11 cellular contexts compared by ENCODE assay signal in genomic region chr17:78129385-78130079, GRCh38. TPM values are rescaled to one million over a fixed set of nuclear protein-coding genes. Genes with fewer than 3 reads are reported as not detected.
DNase-seq lines count a peak whose midpoint lies in the region; ATAC-seq lines count a peak whose summit lies in the region.
"Had no signal": no experiment of that assay in that cellular context is flagged by ENCODE, and none has a peak within 500 bp of the region (broad histone marks: within the 10 kb centered on the region; RNA-seq: fewer than 3 reads in every experiment).

No MANE protein-coding gene starts in this region.

- H3K27me3 Mint-ChIP-seq in activated CD4-positive, alpha-beta T cell treated with anti-CD3 and anti-CD28 coated beads, Interleukin-2, amount 10 ng/mL, durations not matched to agents 24 days and 14 days, result no peaks in the 10 kb centered on the region

- intact Hi-C loops in activated CD4-positive, alpha-beta T cell treated with anti-CD3 and anti-CD28 coated beads, Interleukin-2, amount 10 ng/mL, durations not matched to agents 24 days and 14 days (cut with micrococcal nuclease), result loop anchor here (1.0 to 5.0 kb wide), 6 partner anchors 11 to 1708 kb away; partner anchors contain the start of genes CBX4, SYNGR2 and TNRC6C

- H3K9me3 Mint-ChIP-seq in activated CD4-positive, alpha-beta T cell treated with anti-CD3 and anti-CD28 coated beads, Interleukin-2, amount 10 ng/mL, durations not matched to agents 24 days and 14 days, result no peaks in the 10 kb centered on the region

- ATAC-seq in GM21737 (IDR thresholded peaks at IDR 0.05; ENCODE audit: unreplicated experiment), result no peak

- DNase-seq in activated CD4-positive, alpha-beta T cell treated with anti-CD3 and anti-CD28 coated beads, Interleukin-2, amount 10 ng/mL, durations not matched to agents 24 days and 14 days, result peak; percentile 84
- no peak for DNase-seq in activated CD4-positive, alpha-beta T cell treated with anti-CD3 and anti-CD28 coated beads for 4 hours
- peak; percentile 56 for DNase-seq in activated T-cell treated with anti-CD3 and anti-CD28 coated beads, Interleukin-2, amount 50 U/mL, for 1 hour
- DNase-seq in superior temporal gyrus (ENCODE audit: extremely low spot score), result no peak
- DNase-seq in globus pallidus (ENCODE audit: low spot score), result no peak
- DNase-seq: adrenal gland had no signal

- peaks cover 52% of the 10 kb centered on the region for H3K4me1 Mint-ChIP-seq in activated CD4-positive, alpha-beta T cell treated with anti-CD3 and anti-CD28 coated beads, Interleukin-2, amount 10 ng/mL, durations not matched to agents 24 days and 14 days

- H3K27ac ChIP-seq in layer of hippocampus (ENCODE audit: low read depth, low read length) (peak overlapping the region; percentile 97), temporal lobe (ENCODE audit: low read depth, low read length) (peak overlapping the region; percentile 93)

- peak overlapping the region; percentile 99 for H3K4me3 Mint-ChIP-seq in activated CD4-positive, alpha-beta T cell treated with anti-CD3 and anti-CD28 coated beads, Interleukin-2, amount 10 ng/mL, durations not matched to agents 24 days and 14 days

- peak overlapping the region; percentile 97 for H3K27ac Mint-ChIP-seq in activated CD4-positive, alpha-beta T cell treated with anti-CD3 and anti-CD28 coated beads, Interleukin-2, amount 10 ng/mL, durations not matched to agents 24 days and 14 days

- H3K27me3 ChIP-seq in layer of hippocampus (ENCODE audit: control insufficient read depth, insufficient read depth, low read length), result no peaks in the 10 kb centered on the region

- peaks cover 46% of the 10 kb centered on the region for H3K36me3 Mint-ChIP-seq in activated CD4-positive, alpha-beta T cell treated with anti-CD3 and anti-CD28 coated beads, Interleukin-2, amount 10 ng/mL, durations not matched to agents 24 days and 14 days (ENCODE audit: low read depth)

RNA-seq across cellular contexts. Expression of gene TMC6, which starts 1.0 kb away (rescaled TPM):
- 250 and 251 TPM in 2 replicates for total RNA-seq in activated CD4-positive, alpha-beta T cell treated with anti-CD3 and anti-CD28 coated beads, Interleukin-2, amount 10 ng/mL, durations not matched to agents 24 days and 14 days
- 2.0 TPM for total RNA-seq in temporal lobe

RNA-seq across cellular contexts. Expression of gene TMC8, which starts 1.0 kb away (rescaled TPM):
- 231 and 234 TPM in 2 replicates for total RNA-seq in activated CD4-positive, alpha-beta T cell treated with anti-CD3 and anti-CD28 coated beads, Interleukin-2, amount 10 ng/mL, durations not matched to agents 24 days and 14 days
- 0.49 TPM for total RNA-seq in temporal lobe
- total RNA-seq: myocyte had no signal

RNA-seq across cellular contexts. Expression of gene C17orf99, which starts 16.7 kb away (rescaled TPM):
- total RNA-seq in activated CD4-positive, alpha-beta T cell treated with anti-CD3 and anti-CD28 coated beads, Interleukin-2, amount 10 ng/mL, durations not matched to agents 24 days and 14 days, result not detected in 2 replicates
- total RNA-seq in temporal lobe, result not detected
- total RNA-seq: adrenal gland, myocyte, subcutaneous adipose tissue had no signal

RNA-seq across cellular contexts. Expression of gene SYNGR2, which starts 38.8 kb away (rescaled TPM):
- total RNA-seq in activated CD4-positive, alpha-beta T cell treated with anti-CD3 and anti-CD28 coated beads, Interleukin-2, amount 10 ng/mL, durations not matched to agents 24 days and 14 days, result 123 and 125 TPM in 2 replicates
- 3.0 TPM for total RNA-seq in temporal lobe

RNA-seq across cellular contexts. Expression of gene TK1, which starts 57.3 kb away (rescaled TPM):
- total RNA-seq in activated CD4-positive, alpha-beta T cell treated with anti-CD3 and anti-CD28 coated beads, Interleukin-2, amount 10 ng/mL, durations not matched to agents 24 days and 14 days, result 66.7 and 69.0 TPM in 2 replicates
- 1.7 TPM for total RNA-seq in temporal lobe

Comparison
In these comparisons a context has a peak if more than half of its experiments do, and no peak if none do; other contexts are left out.
1. DNase-seq: peak in activated CD4-positive, alpha-beta T cell treated with anti-CD3 and anti-CD28 coated beads, Interleukin-2, amount 10 ng/mL, durations not matched to agents 24 days and 14 days (single experiment) and activated T-cell treated with anti-CD3 and anti-CD28 coated beads, Interleukin-2, amount 50 U/mL, for 1 hour (single experiment); none in activated CD4-positive, alpha-beta T cell treated with anti-CD3 and anti-CD28 coated beads for 4 hours (0 of 2), superior temporal gyrus (single experiment) and globus pallidus (single experiment).
2. RNA of gene TMC6, which starts 1.0 kb away (total RNA-seq): 250 to 251 TPM in activated CD4-positive, alpha-beta T cell treated with anti-CD3 and anti-CD28 coated beads, Interleukin-2, amount 10 ng/mL, durations not matched to agents 24 days and 14 days; 2.0 TPM in temporal lobe (single experiment); every median in the first group is over 10 times any median in the second.
3. RNA of gene TMC8, which starts 1.0 kb away (total RNA-seq): 231 to 234 TPM in activated CD4-positive, alpha-beta T cell treated with anti-CD3 and anti-CD28 coated beads, Interleukin-2, amount 10 ng/mL, durations not matched to agents 24 days and 14 days; 0.49 TPM in temporal lobe (single experiment); every median in the first group is over 100 times any median in the second.